ENCODE assay signal across 14 cellular contexts in genomic region chr17:855594-855993, GRCh38.
DNase-seq lines count a peak whose midpoint lies in the region; ATAC-seq, FAIRE-seq and TF ChIP-seq lines count a peak whose summit lies in the region.
"Had no signal": no experiment of that assay in that cellular context is flagged by ENCODE, and none has a peak within 500 bp of the region (broad histone marks: within the 10 kb centered on the region; RNA-seq: fewer than 3 reads in every experiment).

No MANE protein-coding gene starts in this region.

- no peak for FAIRE-seq in HepG2 (lab: Jason Lieb, UNC)
- FAIRE-seq: K562 had no signal

- 40% methylated on average over 6 of the region's 6 CpGs for WGBS in liver
- WGBS in HepG2 (ENCODE audit: low lambda C conversion rate), result 92% methylated on average over 6 of the region's 6 CpGs
- 24% methylated on average over 6 of the region's 6 CpGs for WGBS in prostate gland

- H3K27ac ChIP-seq in liver (ENCODE audit: low read depth in 1 of 2, low read length in 2 of 2), result peak overlapping the region in 1 of 2 donors; percentile 2
- no peak overlapping the region for H3K27ac ChIP-seq in HepG2 (ENCODE audit: extremely low read length, insufficient read depth, low read length)
- peak overlapping the region; percentile 15 to 49 for H3K27ac ChIP-seq in prostate gland

- H3K4me1 ChIP-seq in liver (ENCODE audit: control insufficient read depth in 4 of 4, insufficient read depth in 4 of 4, low read length in 3 of 4), result peaks cover 0 to 12% (median 9%) of the 10 kb centered on the region in 4 donors
- peaks cover 2% of the 10 kb centered on the region; the same call in 1 of the 2 replicates for H3K4me1 ChIP-seq in HepG2 (ENCODE audit: insufficient read depth, low read length)
- peaks cover 11% of the 10 kb centered on the region for H3K4me1 ChIP-seq in prostate gland (replicated peaks)
- H3K4me1 ChIP-seq: Caco-2 had no signal

- TF ChIP-seq POLR2A in HepG2 (IDR thresholded peaks at IDR 0.05; ENCODE audit: insufficient read depth in 1 of 2, low read depth in 2 of 2, low read length in 2 of 2) (no peak), prostate gland (IDR thresholded peaks at IDR 0.05) (no peak)

- POLR2A ChIA-PET in HepG2 (lab: Yijun Ruan, JAX), result no interaction called here

- H3K4me2 ChIP-seq in HepG2 (ENCODE audit: low read depth, low read length), result no peak overlapping the region

- intact Hi-C loops in HepG2 (cut with micrococcal nuclease; ENCODE audit: unreplicated experiment) (no loop called here), prostate gland (cut with DNase I) (no loop called here)

- H2AFZ ChIP-seq in HepG2 (ENCODE audit: low read length), result no peak overlapping the region

- H3K36me3 Mint-ChIP-seq in stimulated activated naive B cell treated with anti-CD40 and anti-IgM and Interleukin-4, amounts not matched to agents 10 μg/mL and 1 μg/mL and 100 μg/mL, for 72 hours, result no peaks in the 10 kb centered on the region
- no peaks in the 10 kb centered on the region for H3K36me3 Mint-ChIP-seq in activated T-cell treated with anti-CD3 and anti-CD28 coated beads, Interleukin-2, amount 50 U/mL, for 4 hours (ENCODE audit: insufficient read depth)

- no peaks in the 10 kb centered on the region for H3K9me3 Mint-ChIP-seq in stimulated activated naive B cell treated with anti-CD40 and anti-IgM and Interleukin-4, amounts not matched to agents 10 μg/mL and 1 μg/mL and 100 μg/mL, for 72 hours
- no peaks in the 10 kb centered on the region for H3K9me3 Mint-ChIP-seq in activated T-cell treated with anti-CD3 and anti-CD28 coated beads, Interleukin-2, amount 50 U/mL, for 4 hours
- H3K9me3 Mint-ChIP-seq: H9 had no signal

- no peak overlapping the region for H3K27ac Mint-ChIP-seq in stimulated activated naive B cell treated with anti-CD40 and anti-IgM and Interleukin-4, amounts not matched to agents 10 μg/mL and 1 μg/mL and 100 μg/mL, for 72 hours

- in situ Hi-C loops in HepG2 (cut with HindIII; ENCODE audit: extremely low pct_ligation_motif_present, low pct_unique_long_range_greater_than_20kb), result no loop called here

- H3K79me2 ChIP-seq in HepG2 (ENCODE audit: insufficient read depth, low read length), result no peaks in the 10 kb centered on the region

- H3K27me3 ChIP-seq in liver (ENCODE audit: control insufficient read depth in 4 of 4, insufficient read depth in 4 of 4, low read length in 3 of 4), result no peaks in the 10 kb centered on the region
- H3K27me3 ChIP-seq in HepG2 (ENCODE audit: control insufficient read depth in 1 of 2, insufficient read depth in 2 of 2, low read length in 2 of 2), result no peaks in the 10 kb centered on the region
- H3K27me3 ChIP-seq in prostate gland (replicated peaks; ENCODE audit: insufficient read depth), result no peaks in the 10 kb centered on the region

- H3K9ac ChIP-seq in liver (ENCODE audit: low read depth in 1 of 2, low read length in 2 of 2), result no peak overlapping the region
- no peak overlapping the region for H3K9ac ChIP-seq in HepG2 (ENCODE audit: insufficient read depth, low read depth, low read length)

- H3K4me3 Mint-ChIP-seq in stimulated activated naive B cell treated with anti-CD40 and anti-IgM and Interleukin-4, amounts not matched to agents 10 μg/mL and 1 μg/mL and 100 μg/mL, for 72 hours, result no peak overlapping the region
- H3K4me3 Mint-ChIP-seq in activated T-cell treated with anti-CD3 and anti-CD28 coated beads, Interleukin-2, amount 50 U/mL, for 4 hours, result no peak overlapping the region
- H3K4me3 Mint-ChIP-seq: H9 had no signal

- no TSS peak for BruUV-seq in HepG2 (replicated peaks; lab: Mats Ljungman, UMichigan)

- H3K4me3 ChIP-seq in liver (ENCODE audit: low read depth in 1 of 3, low read length in 3 of 3) (no peak overlapping the region), HepG2 (replicated peaks in 1 of 3; ENCODE audit: insufficient read depth in 1 of 3, low read depth in 2 of 3, low read length in 3 of 3) (no peak overlapping the region), prostate gland (no peak overlapping the region)
- H3K4me3 ChIP-seq: K562 had no signal

- no peak for ATAC-seq in HepG2
- ATAC-seq in left lobe of liver, result peak; percentile 91
- no peak for ATAC-seq in stimulated activated naive B cell treated with anti-CD40 and anti-IgM and Interleukin-4, amounts not matched to agents 10 μg/mL and 1 μg/mL and 100 μg/mL, for 72 hours (replicated peaks)
- ATAC-seq in activated T-cell treated with anti-CD3 and anti-CD28 coated beads, Interleukin-2, amount 50 U/mL, for 4 hours, result no peak
- ATAC-seq: K562 had no signal

- peaks cover 16 to 22% of the 10 kb centered on the region in 2 donors for H3K27me3 Mint-ChIP-seq in stimulated activated naive B cell treated with anti-CD40 and anti-IgM and Interleukin-4, amounts not matched to agents 10 μg/mL and 1 μg/mL and 100 μg/mL, for 72 hours
- H3K27me3 Mint-ChIP-seq in activated T-cell treated with anti-CD3 and anti-CD28 coated beads, Interleukin-2, amount 50 U/mL, for 4 hours (ENCODE audit: low read depth), result peaks cover 13% of the 10 kb centered on the region

- H3K36me3 ChIP-seq in liver (ENCODE audit: control insufficient read depth in 4 of 4, insufficient read depth in 3 of 4, low read depth in 1 of 4, low read length in 3 of 4), result no peaks in the 10 kb centered on the region
- H3K36me3 ChIP-seq in HepG2 (replicated peaks in 1 of 2; ENCODE audit: control insufficient read depth in 1 of 2, insufficient read depth in 2 of 2, low read length in 2 of 2), result no peaks in the 10 kb centered on the region
- H3K36me3 ChIP-seq in prostate gland, result no peaks in the 10 kb centered on the region

- TF ChIP-seq RAD21 in liver (IDR thresholded peaks at IDR 0.05), result peak; percentile 14 to 19
- TF ChIP-seq RAD21 in HepG2 (CRISPR knock-in tag; IDR thresholded peaks at IDR 0.05), result no peak

- no peaks in the 10 kb centered on the region for H3K4me1 Mint-ChIP-seq in stimulated activated naive B cell treated with anti-CD40 and anti-IgM and Interleukin-4, amounts not matched to agents 10 μg/mL and 1 μg/mL and 100 μg/mL, for 72 hours
- H3K4me1 Mint-ChIP-seq in activated T-cell treated with anti-CD3 and anti-CD28 coated beads, Interleukin-2, amount 50 U/mL, for 4 hours (ENCODE audit: low read depth), result no peaks in the 10 kb centered on the region

- CTCF ChIA-PET in HepG2 (lab: Yijun Ruan, JAX; ENCODE audit: low intra/inter-chr PET ratio, low total read pairs), result no interaction called here

- H3K9me3 ChIP-seq in liver (ENCODE audit: control insufficient read depth in 4 of 4, low read length in 3 of 4), result no peaks in the 10 kb centered on the region
- no peaks in the 10 kb centered on the region for H3K9me3 ChIP-seq in HepG2 (ENCODE audit: low read length)
- no peaks in the 10 kb centered on the region for H3K9me3 ChIP-seq in prostate gland
- H3K9me3 ChIP-seq: Caco-2 had no signal

- TF ChIP-seq CTCF in liver (IDR thresholded peaks at IDR 0.05; ENCODE audit: low read depth, low read length, missing input control) (no peak), HepG2 (CRISPR knock-in tag; IDR thresholded peaks at IDR 0.05) (no peak), prostate gland (IDR thresholded peaks at IDR 0.05) (no peak)

- DNase-seq in HepG2 (ENCODE audit: low spot score), result no peak
- DNase-seq in left lobe of liver (ENCODE audit: low spot score), result peak; percentile 50
- DNase-seq in prostate gland (ENCODE audit: low spot score), result no peak
- no peak for DNase-seq in stimulated activated naive B cell treated with anti-CD40 and anti-IgM and Interleukin-4, amounts not matched to agents 10 μg/mL and 1 μg/mL and 100 μg/mL, for 72 hours
- no peak for DNase-seq in C1 segment of cervical spinal cord (lab: John Stamatoyannopoulos, UW)
- DNase-seq in activated T-cell treated with anti-CD3 and anti-CD28 coated beads, Interleukin-2, amount 50 U/mL, for 4 hours, result no peak
- DNase-seq in activated naive CD4-positive, alpha-beta T cell treated with Interleukin-2 at 50 U/mL for 16 hours, result no peak
- DNase-seq: Caco-2, H9, NCI-H1436 treated with DMSO at 0.1 percent for 48 hours, NCI-H2227 treated with DMSO at 0.1 percent for 48 hours, NCI-H526 had no signal

- H4K20me1 ChIP-seq in HepG2 (ENCODE audit: insufficient read depth, low read length), result no peaks in the 10 kb centered on the region

- TF ChIP-seq EP300 in HepG2 (IDR thresholded peaks at IDR 0.05; ENCODE audit: low read depth in 2 of 2, low read length in 2 of 2) (no peak), HepG2 (CRISPR knock-in tag; IDR thresholded peaks at IDR 0.05; ENCODE audit: borderline replicate concordance) (no peak)

TF ChIP-seq in liver, 16 proteins besides CTCF, POLR2A, EP300 and RAD21 (continues in another document):
- no peak for TF ChIP-seq NR2F2 (IDR thresholded peaks at IDR 0.05)
- TF ChIP-seq ZBTB33 (IDR thresholded peaks at IDR 0.05), result no peak
- TF ChIP-seq HNF4G (IDR thresholded peaks at IDR 0.05), result no peak

TF ChIP-seq in HepG2, 621 proteins besides CTCF, POLR2A, EP300 and RAD21 (continues in another document):
- TF ChIP-seq CHCHD3 (CRISPR knock-in tag; IDR thresholded peaks at IDR 0.05) (no peak), ZNF124 (CRISPR knock-in tag; IDR thresholded peaks at IDR 0.05) (no peak), ARID4A (CRISPR knock-in tag; IDR thresholded peaks at IDR 0.05; ENCODE audit: borderline replicate concordance) (no peak), HOXD1 (CRISPR knock-in tag; IDR thresholded peaks at IDR 0.05) (no peak)
